Comparison of ENCODE assay signal across 7 cellular contexts in the genomic region with DNA sequence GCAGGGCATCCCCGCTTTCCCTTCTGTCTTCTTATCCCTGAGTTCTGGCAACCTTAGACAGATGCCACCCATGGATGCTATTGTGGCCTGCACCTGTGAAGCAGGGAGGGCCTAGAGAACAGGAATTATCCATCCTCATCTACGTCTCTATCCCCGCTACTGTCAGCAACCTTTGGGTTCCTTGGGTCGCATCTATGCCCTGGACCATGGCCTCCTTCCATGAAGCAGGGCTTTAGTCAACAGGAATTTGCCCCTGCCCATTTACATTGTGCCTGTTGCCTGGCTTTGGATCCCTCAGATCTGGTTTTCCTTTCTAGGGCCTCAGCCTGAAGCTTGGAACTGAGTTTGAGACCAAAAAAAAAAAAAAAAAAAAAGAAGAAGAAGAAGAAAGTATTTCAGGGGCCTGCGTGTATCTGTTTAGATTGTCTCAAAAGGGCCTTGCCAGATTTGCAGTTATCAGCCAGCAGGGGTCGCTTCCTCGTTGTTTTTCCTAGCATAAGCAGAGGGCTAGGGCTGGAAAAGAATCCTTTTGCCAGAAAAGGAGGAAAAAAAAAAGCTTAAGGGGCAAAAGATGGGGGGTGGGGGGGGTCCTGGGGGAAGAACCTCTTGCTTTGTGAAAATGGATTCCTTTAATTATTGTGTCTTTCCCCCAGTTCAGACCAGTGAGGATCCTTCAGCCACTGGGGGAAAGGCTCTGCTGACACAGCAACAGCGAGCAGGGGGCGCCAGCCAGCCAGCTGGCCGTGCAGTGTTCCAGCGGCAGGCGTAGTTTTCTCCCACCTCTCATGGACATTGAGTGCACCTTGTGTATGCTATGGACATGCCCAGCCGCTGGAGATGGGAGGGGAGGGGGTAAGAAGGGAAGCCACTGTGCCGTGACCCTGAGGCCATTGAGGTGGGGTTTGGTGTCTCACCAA.
A peak's percentile ranks its signal among the peaks of the same experiment; 100 is the strongest.
DNase-seq lines count a peak whose midpoint lies in the region; ATAC-seq and TF ChIP-seq lines count a peak whose summit lies in the region.

No MANE protein-coding gene starts in this region.

- no peaks in the 10 kb centered on the region for H3K36me3 Mint-ChIP-seq in stimulated activated memory B cell treated with anti-CD40 and anti-IgM and Interleukin-4, amounts not matched to agents 10 μg/mL and 1 μg/mL and 100 μg/mL, for 72 hours

- CTCF ChIA-PET in GM10248 (lab: Yijun Ruan, JAX) = no interaction called here

- WGBS in heart right ventricle, 2 donors = 43 to 47% methylated on average over 14 of the region's 14 CpGs

- POLR2A ChIA-PET in GM10248 (lab: Yijun Ruan, JAX) = no interaction called here

- H3K4me3 ChIP-seq in heart right ventricle (no peak overlapping the region), gastrocnemius medialis (no peak overlapping the region)

- no peaks in the 10 kb centered on the region for H3K4me1 Mint-ChIP-seq in stimulated activated memory B cell treated with anti-CD40 and anti-IgM and Interleukin-4, amounts not matched to agents 10 μg/mL and 1 μg/mL and 100 μg/mL, for 72 hours

- H3K36me3 ChIP-seq in heart right ventricle (no peaks in the 10 kb centered on the region), gastrocnemius medialis (no peaks in the 10 kb centered on the region)

- no peaks in the 10 kb centered on the region for H3K9me3 ChIP-seq in heart right ventricle
- no peaks in the 10 kb centered on the region for H3K9me3 ChIP-seq in gastrocnemius medialis

- H3K4me1 ChIP-seq in heart right ventricle (peaks cover 0 to 5% (median 0%) of the 10 kb centered on the region in 9 donors), gastrocnemius medialis (peaks cover 0 to 4% of the 10 kb centered on the region in 2 donors)

- TF ChIP-seq CTCF in GM10248 (IDR thresholded peaks at IDR 0.05; ENCODE audit: control extremely low read depth, extremely low read depth, low read depth, missing control alignments) = peak; percentile 40
- peak; percentile 26 to 68 (median 56) for TF ChIP-seq CTCF in heart right ventricle (IDR thresholded peaks at IDR 0.05)
- TF ChIP-seq CTCF in gastrocnemius medialis (IDR thresholded peaks at IDR 0.05 in 4 of 5, conservative IDR thresholded peaks at IDR 0.05 in 1 of 5) = peak in 4 of 5 experiments; percentile 41 to 63 (median 53)

- DNase-seq in GM10248 (ENCODE audit: extremely low spot score) (peak; percentile 25), MV-4-11 (lab: John Stamatoyannopoulos, UW) (peak; percentile 52), heart right ventricle (peak; percentile 48 to 56), gastrocnemius medialis (peak; percentile 53 to 69)
- DNase-seq in activated CD4-positive, alpha-beta T cell treated with anti-CD3 and anti-CD28 coated beads, Interleukin-2, amount 50 U/mL, for 48 hours = peak; percentile 13 to 18
- DNase-seq in activated CD4-positive, CD25-positive, alpha-beta regulatory T cell (lab: John Stamatoyannopoulos, UW) = no peak

- ATAC-seq in heart right ventricle = peak; percentile 55 to 92 (median 86)
- ATAC-seq in gastrocnemius medialis = peak; percentile 93 to 95
- no peak for ATAC-seq in stimulated activated memory B cell treated with anti-CD40 and anti-IgM and Interleukin-4, amounts not matched to agents 10 μg/mL and 1 μg/mL and 100 μg/mL, for 72 hours

- H3K27me3 Mint-ChIP-seq in stimulated activated memory B cell treated with anti-CD40 and anti-IgM and Interleukin-4, amounts not matched to agents 10 μg/mL and 1 μg/mL and 100 μg/mL, for 72 hours = peaks cover 31% of the 10 kb centered on the region

- H3K27me3 ChIP-seq in heart right ventricle (peaks cover 0 to 3% (median 0%) of the 10 kb centered on the region in 7 donors), gastrocnemius medialis (no peaks in the 10 kb centered on the region)

- peaks cover 23% of the 10 kb centered on the region for H3K9me3 Mint-ChIP-seq in stimulated activated memory B cell treated with anti-CD40 and anti-IgM and Interleukin-4, amounts not matched to agents 10 μg/mL and 1 μg/mL and 100 μg/mL, for 72 hours

- TF ChIP-seq POLR2A in gastrocnemius medialis (IDR thresholded peaks at IDR 0.05) = no peak

- H3K27ac Mint-ChIP-seq in stimulated activated memory B cell treated with anti-CD40 and anti-IgM and Interleukin-4, amounts not matched to agents 10 μg/mL and 1 μg/mL and 100 μg/mL, for 72 hours = no peak overlapping the region

- no peak overlapping the region for H3K4me3 Mint-ChIP-seq in stimulated activated memory B cell treated with anti-CD40 and anti-IgM and Interleukin-4, amounts not matched to agents 10 μg/mL and 1 μg/mL and 100 μg/mL, for 72 hours

- in situ Hi-C loops in gastrocnemius medialis (cut with MboI; ENCODE audit: low sequenced_read_pairs in 4 of 4) = loop anchor here in 3 of 4 donors (5.0 to 10.0 kb wide), 3 partner anchors 141 to 149 kb away; partner anchors contain the start of gene CFAP100 (in 2 of the 3)

- intact Hi-C loops in heart right ventricle (cut with DNase I) (loop anchor here in 6 of 10 donors (1.0 to 10.0 kb wide), 5 partner anchors 111 to 229 kb away; partner anchors contain the start of genes CFAP100 (in 1 of the 6) and ZXDC (in 1 of the 6)), gastrocnemius medialis (cut with DNase I; ENCODE audit: low total_unique reads) (loop anchor here (1.0 to 5.0 kb wide), 2 partner anchors 114 to 143 kb away; no protein-coding TSS in a partner anchor)

- no peak overlapping the region for H3K27ac ChIP-seq in heart right ventricle
- peak overlapping the region in 3 of 4 donors; percentile 4 to 46 (median 19) for H3K27ac ChIP-seq in gastrocnemius medialis

Comparison
In these comparisons a context has a peak if more than half of its experiments do, and no peak if none do; other contexts are left out.
1. DNase-seq: peak in GM10248 (single experiment), MV-4-11 (single experiment), activated CD4-positive, alpha-beta T cell treated with anti-CD3 and anti-CD28 coated beads, Interleukin-2, amount 50 U/mL, for 48 hours (2 of 2), heart right ventricle (2 of 2) and gastrocnemius medialis (2 of 2); none in activated CD4-positive, CD25-positive, alpha-beta regulatory T cell (0 of 4).
2. H3K27ac ChIP-seq: peak in gastrocnemius medialis (3 of 4); none in heart right ventricle (0 of 10).
3. Peak in every context shown above with its lines, with median percentiles within 50 percentile points of each other: CTCF ChIP-seq.